In genomic region chr18:48919547-48919946, GRCh38 we compare ENCODE assay signal across 24 cellular contexts. TPM values are rescaled to one million over a fixed set of nuclear protein-coding genes. Genes with fewer than 3 reads are reported as not detected.
A peak's percentile ranks its signal among the peaks of the same experiment; 100 is the strongest.
DNase-seq lines count a peak whose midpoint lies in the region; ATAC-seq and TF ChIP-seq lines count a peak whose summit lies in the region.
"Had no signal": no experiment of that assay in that cellular context is flagged by ENCODE, and none has a peak within 500 bp of the region (broad histone marks: within the 10 kb centered on the region; RNA-seq: fewer than 3 reads in every experiment).

No MANE protein-coding gene starts in this region.

- in situ Hi-C loops in G401 (cut with HindIII; ENCODE audit: low sequenced_read_pairs) = no loop called here

- no peak for ATAC-seq in stimulated activated effector memory CD8-positive, alpha-beta T cell treated with anti-CD3 and anti-CD28 coated beads, Interleukin-12 subunit alpha, Interleukin-12 subunit beta, amount 100 ng/mL, for 72 hours
- ATAC-seq in HG03571 (IDR thresholded peaks at IDR 0.05; ENCODE audit: unreplicated experiment) (no peak), HG03025 (IDR thresholded peaks at IDR 0.05; ENCODE audit: low FRiP score, unreplicated experiment) (no peak)
- ATAC-seq: K562, PC-3, psoas muscle had no signal

- peak; percentile 30 for DNase-seq in G401 (ENCODE audit: low spot score)
- peak in 2 of 3 donors; percentile 4 to 41 for DNase-seq in Peyer's patch
- DNase-seq in immature natural killer cell = no peak
- no peak for DNase-seq in stimulated activated effector memory CD8-positive, alpha-beta T cell treated with anti-CD3 and anti-CD28 coated beads, Interleukin-12 subunit alpha, Interleukin-12 subunit beta, amount 100 ng/mL, for 72 hours (ENCODE audit: low spot score in 2 of 2)
- DNase-seq in NAMALWA (ENCODE audit: low spot score) = no peak
- DNase-seq: activated CD4-positive, alpha-beta T cell treated with anti-CD3 and anti-CD28 coated beads, Interleukin-2, amount 50 U/mL, for 1 hour; activated CD8-positive, alpha-beta memory T cell treated with anti-CD3 and anti-CD28 coated beads, Interleukin-2, amount 50 U/mL, for 4 hours; Caco-2; foreskin melanocyte; kidney glomerular epithelial cell; NCI-H187 treated with DMSO at 0.1 percent for 48 hours; NCI-H226; NCI-H774; PC-3; psoas muscle; SJCRH30; stimulated activated CD4-positive, alpha-beta T cell treated with anti-CD3 and anti-CD28 coated beads, Interleukin-2, amount 100 ng/mL, for 24 hours; stimulated activated naive CD4-positive, alpha-beta T cell treated with Interleukin-2 at 50 U/mL for 16 hours; T-helper 2 cell; transverse colon had no signal

- no peak for TF ChIP-seq POLR2A in Peyer's patch (IDR thresholded peaks at IDR 0.05)

- peaks cover 0 to 31% (median 0%) of the 10 kb centered on the region in 3 donors for H3K36me3 ChIP-seq in Peyer's patch
- H3K36me3 ChIP-seq: SJCRH30 had no signal

- no peak overlapping the region for H3K27ac ChIP-seq in Peyer's patch
- H3K27ac ChIP-seq: psoas muscle, SJCRH30, transverse colon had no signal

- no peak for TF ChIP-seq CTCF in Peyer's patch (IDR thresholded peaks at IDR 0.05)

- H3K27me3 Mint-ChIP-seq in immature natural killer cell (ENCODE audit: low read depth in 3 of 3) = peaks cover 21 to 41% (median 30%) of the 10 kb centered on the region in 3 donors

- peaks cover 3 to 21% (median 13%) of the 10 kb centered on the region in 3 donors for H3K36me3 Mint-ChIP-seq in immature natural killer cell
- H3K36me3 Mint-ChIP-seq in stimulated activated effector memory CD8-positive, alpha-beta T cell treated with anti-CD3 and anti-CD28 coated beads, Interleukin-12 subunit alpha, Interleukin-12 subunit beta, amount 100 ng/mL, for 72 hours = peaks cover 83% of the 10 kb centered on the region

- no peak overlapping the region for H3K4me3 ChIP-seq in Peyer's patch
- H3K4me3 ChIP-seq: K562, psoas muscle, SJCRH30, transverse colon had no signal

- H3K27me3 ChIP-seq in Peyer's patch = no peaks in the 10 kb centered on the region
- H3K27me3 ChIP-seq: SJCRH30, transverse colon had no signal

- H3K4me3 Mint-ChIP-seq in immature natural killer cell = no peak overlapping the region
- no peak overlapping the region for H3K4me3 Mint-ChIP-seq in stimulated activated effector memory CD8-positive, alpha-beta T cell treated with anti-CD3 and anti-CD28 coated beads, Interleukin-12 subunit alpha, Interleukin-12 subunit beta, amount 100 ng/mL, for 72 hours

- peak overlapping the region in 4 of 6 donors; percentile 37 to 58 (median 45) for H3K27ac Mint-ChIP-seq in immature natural killer cell
- H3K27ac Mint-ChIP-seq in stimulated activated effector memory CD8-positive, alpha-beta T cell treated with anti-CD3 and anti-CD28 coated beads, Interleukin-12 subunit alpha, Interleukin-12 subunit beta, amount 100 ng/mL, for 72 hours = peak overlapping the region; percentile 98

- peaks cover 19 to 33% (median 22%) of the 10 kb centered on the region in 4 donors for H3K4me1 ChIP-seq in Peyer's patch
- H3K4me1 ChIP-seq: Caco-2 had no signal

- no peaks in the 10 kb centered on the region for H3K9me3 Mint-ChIP-seq in immature natural killer cell
- H3K9me3 Mint-ChIP-seq in stimulated activated effector memory CD8-positive, alpha-beta T cell treated with anti-CD3 and anti-CD28 coated beads, Interleukin-12 subunit alpha, Interleukin-12 subunit beta, amount 100 ng/mL, for 72 hours = no peaks in the 10 kb centered on the region
- H3K9me3 Mint-ChIP-seq: neural crest cell had no signal

- no peaks in the 10 kb centered on the region for H3K9me3 ChIP-seq in Peyer's patch
- H3K9me3 ChIP-seq: Caco-2, psoas muscle, SJCRH30, transverse colon had no signal

- peaks cover 81 to 89% of the 10 kb centered on the region in 2 donors for H3K4me1 Mint-ChIP-seq in immature natural killer cell
- H3K4me1 Mint-ChIP-seq in stimulated activated effector memory CD8-positive, alpha-beta T cell treated with anti-CD3 and anti-CD28 coated beads, Interleukin-12 subunit alpha, Interleukin-12 subunit beta, amount 100 ng/mL, for 72 hours = peaks cover 64% of the 10 kb centered on the region

RNA-seq across cellular contexts. Expression of gene SMAD7, which starts 31.2 kb away (rescaled TPM):
- 15.4 and 18.6 TPM in 2 replicates for total RNA-seq in G401 (2014; rRNA removed; shearing (Covaris generic))
- 100 to 1,000 TPM in 1 of 4 donors, 10 to 100 TPM in 3; 42.9 to 100 (median 68.7) TPM for total RNA-seq in Peyer's patch
- 10 to 100 TPM; 10.1 to 17.4 (median 12.3) TPM for polyA plus RNA-seq in immature natural killer cell

Comparison
In these comparisons a context has a peak if more than half of its experiments do, and no peak if none do; other contexts are left out.
1. DNase-seq: peak in G401 (single experiment) and Peyer's patch (2 of 3); none in immature natural killer cell (0 of 3), stimulated activated effector memory CD8-positive, alpha-beta T cell treated with anti-CD3 and anti-CD28 coated beads, Interleukin-12 subunit alpha, Interleukin-12 subunit beta, amount 100 ng/mL, for 72 hours (0 of 2) and NAMALWA (single experiment).